In genomic region chr3:187039723-187040414, GRCh38 we compare ENCODE assay signal across 1 cellular context.
TF ChIP-seq lines count a peak whose summit lies in the region.

No MANE protein-coding gene starts in this region.

TF ChIP-seq in HepG2, 621 proteins besides CTCF, POLR2A, EP300 and RAD21 (continued from another document and continues in another):
- TF ChIP-seq HNF1A (IDR thresholded peaks at IDR 0.05; ENCODE audit: low read depth) (no peak), HNF1A (CRISPR knock-in tag; IDR thresholded peaks at IDR 0.05; ENCODE audit: borderline replicate concordance) (peak; percentile 30; the same call in 1 of the 2 replicates), NCOR1 (IDR thresholded peaks at IDR 0.05; ENCODE audit: borderline replicate concordance, low read length) (peak; percentile 71), ZNF263 (CRISPR knock-in tag; IDR thresholded peaks at IDR 0.05) (0 out of 2 replicates have a peak, but pooled peaks have one; percentile 5), WIZ (CRISPR knock-in tag; IDR thresholded peaks at IDR 0.05) (0 out of 2 replicates have a peak, but pooled peaks have one; percentile 39), KLF12 (CRISPR knock-in tag; IDR thresholded peaks at IDR 0.05; ENCODE audit: borderline replicate concordance) (no peak), ZNF816 (CRISPR knock-in tag; IDR thresholded peaks at IDR 0.05; ENCODE audit: borderline replicate concordance) (peak; percentile 71; the same call in 1 of the 2 replicates), ZBTB46 (CRISPR knock-in tag; IDR thresholded peaks at IDR 0.05; ENCODE audit: borderline replicate concordance) (no peak), THAP9 (CRISPR knock-in tag; IDR thresholded peaks at IDR 0.05; ENCODE audit: borderline replicate concordance) (peak; percentile 38; the same call in 1 of the 2 replicates), NCOA1 (CRISPR knock-in tag; IDR thresholded peaks at IDR 0.05) (no peak), ARID4A (CRISPR knock-in tag; IDR thresholded peaks at IDR 0.05; ENCODE audit: borderline replicate concordance) (peak; percentile 67; the same call in 1 of the 2 replicates), TEAD2 (CRISPR knock-in tag; IDR thresholded peaks at IDR 0.05) (no peak), NFIC (IDR thresholded peaks at IDR 0.05; ENCODE audit: low read length) (no peak), HNF4G (IDR thresholded peaks at IDR 0.05; ENCODE audit: borderline replicate concordance, low read depth, low read length) (peak; percentile 32; the same call in 1 of the 2 replicates), HNF4G (CRISPR knock-in tag; IDR thresholded peaks at IDR 0.05; ENCODE audit: borderline replicate concordance, low read depth) (no peak), FOXP4 (CRISPR knock-in tag; IDR thresholded peaks at IDR 0.05) (0 out of 2 replicates have a peak, but pooled peaks have one; percentile 2), ZNF350 (CRISPR knock-in tag; IDR thresholded peaks at IDR 0.05; ENCODE audit: borderline replicate concordance, low read depth) (peak; percentile 42; the same call in 1 of the 2 replicates), ARID3A (IDR thresholded peaks at IDR 0.05; ENCODE audit: low read depth, low read length) (peak; percentile 46; the same call in 1 of the 2 replicates), ZSCAN21 (CRISPR knock-in tag; IDR thresholded peaks at IDR 0.05; ENCODE audit: borderline replicate concordance) (no peak; the same call in 1 of the 2 replicates), ZNF782 (CRISPR knock-in tag; IDR thresholded peaks at IDR 0.05; ENCODE audit: borderline replicate concordance) (0 out of 2 replicates have a peak, but pooled peaks have one; percentile 36), ZNF530 (CRISPR knock-in tag; IDR thresholded peaks at IDR 0.05; ENCODE audit: low read depth) (no peak), HMG20A (CRISPR knock-in tag; IDR thresholded peaks at IDR 0.05; ENCODE audit: borderline replicate concordance) (peak; percentile 17; the same call in 1 of the 2 replicates), BRF2 (CRISPR knock-in tag; IDR thresholded peaks at IDR 0.05) (0 out of 2 replicates have a peak, but pooled peaks have one; percentile 8), MXD4 (CRISPR knock-in tag; IDR thresholded peaks at IDR 0.05) (peak; percentile 13), ZMAT3 (CRISPR knock-in tag; conservative IDR thresholded peaks at IDR 0.05) (0 out of 2 replicates have a peak, but pooled peaks have one; percentile 6), ARNT2 (CRISPR knock-in tag; IDR thresholded peaks at IDR 0.05; ENCODE audit: low read depth) (0 out of 2 replicates have a peak, but pooled peaks have one; percentile 56)
